21 cellular contexts compared by ENCODE assay signal in genomic region chr22:19019679-19020032, GRCh38.
DNase-seq lines count a peak whose midpoint lies in the region; ATAC-seq and FAIRE-seq lines count a peak whose summit lies in the region.
"Had no signal": no experiment of that assay in that cellular context is flagged by ENCODE, and none has a peak within 500 bp of the region (broad histone marks: within the 10 kb centered on the region; RNA-seq: fewer than 3 reads in every experiment).

No MANE protein-coding gene starts in this region.

- no peak for ATAC-seq in GM21717 (IDR thresholded peaks at IDR 0.05; ENCODE audit: unreplicated experiment)
- ATAC-seq: A549, HCT116 had no signal

- no peaks in the 10 kb centered on the region for H3K27me3 ChIP-seq in H7 (ENCODE audit: control insufficient read depth, insufficient read depth, low read length)
- H3K27me3 ChIP-seq: BE2C; BLaER1 treated with 17β-estradiol and CSF1 and Interleukin-3, amounts not matched to agents 10 nM and 100 nM had no signal

- no peak overlapping the region for H3K4me3 ChIP-seq in H7 (ENCODE audit: insufficient read depth, low read depth, low read length)
- H3K4me3 ChIP-seq: A549; BLaER1 treated with 17β-estradiol and CSF1 and Interleukin-3, amounts not matched to agents 10 nM and 100 nM; GM23248 had no signal

- FAIRE-seq in HTR-8/SVneo (lab: Jason Lieb, UNC), result no peak
- FAIRE-seq: A549, D721Med, GM12892, H1 had no signal

- peak; percentile 40 for DNase-seq in H7
- peak; percentile 5 for DNase-seq in dedifferentiated amniotic fluid mesenchymal stem cell (ENCODE audit: extremely low spot score)
- DNase-seq in mesenteric fat pad (ENCODE audit: low spot score), result peak; percentile 69
- no peak for DNase-seq in activated CD8-positive, alpha-beta memory T cell treated with anti-CD3 and anti-CD28 coated beads for 24 hours
- DNase-seq in HTR-8/SVneo (ENCODE audit: insufficient read length, low spot score), result no peak
- DNase-seq: 8988T; ACHN; AML-193; BE2C; CD4-positive, alpha-beta T cell; CD8-positive, alpha-beta memory T cell; DMS53; DMS79 treated with DMSO at 0.1 percent for 48 hours; GM23248 had no signal

- H3K36me3 ChIP-seq in H7 (replicated peaks; ENCODE audit: control insufficient read depth, insufficient read depth, low read length), result no peaks in the 10 kb centered on the region
- H3K36me3 ChIP-seq: BE2C; BLaER1 treated with 17β-estradiol and CSF1 and Interleukin-3, amounts not matched to agents 10 nM and 100 nM had no signal

Comparison
In these comparisons a context has a peak if more than half of its experiments do, and no peak if none do; other contexts are left out.
1. DNase-seq: peak in H7 (single experiment), dedifferentiated amniotic fluid mesenchymal stem cell (single experiment) and mesenteric fat pad (single experiment); none in activated CD8-positive, alpha-beta memory T cell treated with anti-CD3 and anti-CD28 coated beads for 24 hours (single experiment) and HTR-8/SVneo (single experiment).